18 cellular contexts compared by ENCODE assay signal in the genomic region with DNA sequence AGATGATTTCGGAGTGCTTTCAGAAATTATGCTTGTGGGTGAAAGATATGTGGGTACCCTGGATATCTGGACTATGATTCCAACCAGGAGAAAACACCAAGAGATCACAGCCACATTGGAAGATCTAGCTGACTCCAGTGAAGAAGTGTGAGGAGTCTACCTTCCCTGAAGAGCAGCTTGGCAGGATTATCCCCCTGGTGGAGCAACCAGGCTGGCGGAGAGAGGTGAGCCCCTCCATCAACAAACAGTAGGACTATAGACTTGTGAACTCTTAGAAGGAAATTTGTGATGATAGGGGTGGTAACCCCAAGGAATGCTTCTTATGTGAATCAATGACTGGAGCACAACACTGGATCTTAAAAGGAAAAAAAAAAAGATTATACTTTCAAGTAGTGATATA. TPM values are rescaled to one million over a fixed set of nuclear protein-coding genes. Genes with fewer than 3 reads are reported as not detected.
DNase-seq lines count a peak whose midpoint lies in the region; FAIRE-seq and TF ChIP-seq lines count a peak whose summit lies in the region.
"Had no signal": no experiment of that assay in that cellular context is flagged by ENCODE, and none has a peak within 500 bp of the region (broad histone marks: within the 10 kb centered on the region; RNA-seq: fewer than 3 reads in every experiment).

No MANE protein-coding gene starts in this region.

- no peak overlapping the region for H2BK120ac ChIP-seq in H1 (replicated peaks; ENCODE audit: low read depth, low read length)

- H3K9ac ChIP-seq in H1 (replicated peaks in 1 of 4; ENCODE audit: extremely low read depth in 1 of 4, low read depth in 3 of 4, low read length in 3 of 4): no peak overlapping the region
- H3K9ac ChIP-seq: BLaER1 treated with 17β-estradiol and CSF1 and Interleukin-3, amounts not matched to agents 10 nM and 100 nM had no signal

- H3K27me3 ChIP-seq in H1 (replicated peaks in 1 of 4; ENCODE audit: control insufficient read depth in 3 of 4, extremely low read depth in 1 of 4, insufficient read depth in 3 of 4, low read length in 3 of 4): no peaks in the 10 kb centered on the region
- H3K27me3 ChIP-seq: BLaER1 treated with 17β-estradiol and CSF1 and Interleukin-3, amounts not matched to agents 10 nM and 100 nM had no signal

- H3K23ac ChIP-seq in H1 (ENCODE audit: insufficient read length): no peak overlapping the region

- H2BK15ac ChIP-seq in H1 (ENCODE audit: low read length): no peak overlapping the region

- H3K4me2 ChIP-seq in H1 (ENCODE audit: insufficient read depth in 1 of 2, low read depth in 2 of 2, low read length in 2 of 2): no peak overlapping the region
- H3K4me2 ChIP-seq: A549; BLaER1 treated with 17β-estradiol and CSF1 and Interleukin-3, amounts not matched to agents 10 nM and 100 nM had no signal

- no peak overlapping the region for H3K56ac ChIP-seq in H1 (replicated peaks; ENCODE audit: insufficient read length, low read depth, low read length)

- no peak overlapping the region for H3K14ac ChIP-seq in H1 (ENCODE audit: insufficient read length)

- no peaks in the 10 kb centered on the region for H3K79me1 ChIP-seq in H1 (ENCODE audit: low read depth, low read length)

- no peak for FAIRE-seq in H1 (lab: Jason Lieb, UNC)
- FAIRE-seq: A549, GM19239, H54, HTR-8/SVneo had no signal

- H2AK5ac ChIP-seq in H1 (ENCODE audit: low read depth, low read length): no peak overlapping the region

- H4K20me1 ChIP-seq in H1 (replicated peaks in 1 of 2; ENCODE audit: control insufficient read depth in 1 of 2, insufficient read depth in 2 of 2, low read length in 2 of 2): no peaks in the 10 kb centered on the region
- H4K20me1 ChIP-seq: BLaER1 treated with 17β-estradiol and CSF1 and Interleukin-3, amounts not matched to agents 10 nM and 100 nM had no signal

- H4K91ac ChIP-seq in H1 (replicated peaks; ENCODE audit: insufficient read length, low read length): no peak overlapping the region

- TF ChIP-seq POLR2A in H1 (IDR thresholded peaks at IDR 0.05; ENCODE audit: control extremely low read depth in 1 of 2, low read depth in 2 of 2, low read length in 2 of 2): no peak

- no peaks in the 10 kb centered on the region for H3K36me3 ChIP-seq in H1 (ENCODE audit: control insufficient read depth in 2 of 4, insufficient read depth in 4 of 4, low read length in 3 of 4)
- H3K36me3 ChIP-seq: BLaER1 treated with 17β-estradiol and CSF1 and Interleukin-3, amounts not matched to agents 10 nM and 100 nM had no signal

- no peak overlapping the region for H4K5ac ChIP-seq in H1 (ENCODE audit: insufficient read length, low read depth, low read length)

- no peak overlapping the region for H2BK20ac ChIP-seq in H1 (ENCODE audit: low read length)

- H2BK5ac ChIP-seq in H1 (ENCODE audit: low read depth, low read length): no peak overlapping the region

- POLR2A ChIA-PET in H1 (lab: Charles Lee; ENCODE audit: partially characterized antibody): no interaction called here

- CTCF ChIA-PET in H1 (lab: Charles Lee; ENCODE audit: partially characterized antibody): interaction anchor here (1.0 to 2.2 kb wide), 2 partner anchors 9 to 14 kb away, joined by 3 to 5 read pairs; no protein-coding TSS in a partner anchor

- no peak overlapping the region for H4K8ac ChIP-seq in H1 (ENCODE audit: extremely low read depth, insufficient read depth, low read length)

- no peak overlapping the region for H3K18ac ChIP-seq in H1 (ENCODE audit: extremely low read depth, low read length)

- H2BK12ac ChIP-seq in H1 (ENCODE audit: low read depth, low read length): no peak overlapping the region

- H3K23me2 ChIP-seq in H1 (ENCODE audit: low read depth, low read length): no peaks in the 10 kb centered on the region

- H3K4me3 ChIP-seq in H1 (ENCODE audit: extremely low read depth in 1 of 4, insufficient read depth in 2 of 4, low read depth in 3 of 4, low read length in 4 of 4): no peak overlapping the region
- H3K4me3 ChIP-seq: A549; BLaER1 treated with 17β-estradiol and CSF1 and Interleukin-3, amounts not matched to agents 10 nM and 100 nM had no signal

- H3K9me3 ChIP-seq in H1 (ENCODE audit: insufficient read depth in 2 of 2, low read depth in 1 of 2, low read length in 1 of 2): no peaks in the 10 kb centered on the region
- H3K9me3 ChIP-seq: A549; BLaER1 treated with 17β-estradiol and CSF1 and Interleukin-3, amounts not matched to agents 10 nM and 100 nM had no signal

- H3K27ac ChIP-seq in H1 (ENCODE audit: low read depth, low read length): no peak overlapping the region
- H3K27ac ChIP-seq: 22Rv1; A549; BLaER1 treated with 17β-estradiol and CSF1 and Interleukin-3, amounts not matched to agents 10 nM and 100 nM had no signal

- DNase-seq in NCI-H82 (lab: John Stamatoyannopoulos, UW) (peak; percentile 55), NCI-H82 treated with DMSO at 0.1 percent for 48 hours (lab: John Stamatoyannopoulos, UW; ENCODE audit: unreplicated experiment) (no peak), H1 (ENCODE audit: low read depth in 1 of 2, low spot score in 2 of 2) (no peak), iPS-NIHi7 (ENCODE audit: extremely low spot score) (peak; percentile 26), AG08396 (ENCODE audit: low spot score) (no peak), NCI-H2081 treated with DMSO at 0.1 percent for 48 hours (lab: John Stamatoyannopoulos, UW) (no peak)
- DNase-seq in activated CD4-positive, alpha-beta T cell treated with anti-CD3 and anti-CD28 coated beads for 4 hours: no peak
- DNase-seq: Calu3; CD8-positive, alpha-beta T cell; DMS79 treated with DMSO at 0.1 percent for 48 hours; GF-D8 had no signal

- no peak for TF ChIP-seq EP300 in H1 (IDR thresholded peaks at IDR 0.05; ENCODE audit: borderline replicate concordance in 1 of 2, low read depth in 2 of 2, low read length in 2 of 2)

- TF ChIP-seq CTCF in H1 (IDR thresholded peaks at IDR 0.05; ENCODE audit: control extremely low read depth in 1 of 3, insufficient read depth in 1 of 3, low read depth in 1 of 3, low read length in 3 of 3): peak; percentile 16 to 39 (median 30); a peak in 3 of 4 replicates

- H3K79me2 ChIP-seq in H1 (ENCODE audit: control insufficient read depth in 1 of 2, insufficient read depth in 2 of 2, low read length in 2 of 2): no peaks in the 10 kb centered on the region

- WGBS in H1 (ENCODE audit: extremely low coverage in 1 of 2, insufficient coverage in 1 of 2, insufficient read length in 1 of 2, insufficient replicate concordance in 2 of 2, low coverage in 1 of 2, low lambda C conversion rate in 2 of 2, missing lambda C conversion rate in 1 of 2), 2 experiments: 70% methylated on average over 2 of the region's 2 CpGs; no CpG with 5 or more reads in 1 of the 2 experiments

- no peak overlapping the region for H3K4ac ChIP-seq in H1 (replicated peaks; ENCODE audit: insufficient read length, low read depth, low read length)

- no peak overlapping the region for H2AFZ ChIP-seq in H1 (ENCODE audit: low read length)

- peak; percentile 13 to 42; a peak in 1 of 4 replicates for TF ChIP-seq RAD21 in H1 (IDR thresholded peaks at IDR 0.05 in 1 of 2, conservative IDR thresholded peaks at IDR 0.05 in 1 of 2; ENCODE audit: low read depth in 2 of 2, low read length in 2 of 2)

- H3K4me1 ChIP-seq in H1 (replicated peaks in 1 of 4; ENCODE audit: control insufficient read depth in 3 of 4, insufficient read depth in 4 of 4, low read length in 3 of 4): no peaks in the 10 kb centered on the region
- H3K4me1 ChIP-seq: A549; BLaER1 treated with 17β-estradiol and CSF1 and Interleukin-3, amounts not matched to agents 10 nM and 100 nM had no signal

TF ChIP-seq in H1, 55 proteins besides CTCF, POLR2A, EP300 and RAD21:
- TF ChIP-seq ASH2L (IDR thresholded peaks at IDR 0.05; ENCODE audit: low read length) (no peak), ZNF274 (IDR thresholded peaks at IDR 0.05; ENCODE audit: borderline replicate concordance, extremely low read depth, low read length) (no peak), NANOG (IDR thresholded peaks at IDR 0.05; ENCODE audit: insufficient read depth, low read depth, low read length, poor library complexity, severe bottlenecking) (no peak), POLR2AphosphoS5 (IDR thresholded peaks at IDR 0.05; ENCODE audit: low read depth, low read length) (no peak), FOSL1 (IDR thresholded peaks at IDR 0.05; ENCODE audit: insufficient read depth, low read depth, low read length) (no peak), SIN3A (conservative IDR thresholded peaks at IDR 0.05 in 1 of 2, IDR thresholded peaks at IDR 0.05 in 1 of 2; ENCODE audit: low read depth in 1 of 2, low read length in 2 of 2) (no peak), BACH1 (IDR thresholded peaks at IDR 0.05; ENCODE audit: low read length) (no peak), TEAD4 (IDR thresholded peaks at IDR 0.05; ENCODE audit: low read depth, low read length) (no peak), POU5F1 (IDR thresholded peaks at IDR 0.05; ENCODE audit: low read depth, low read length) (no peak), BRCA1 (IDR thresholded peaks at IDR 0.05; ENCODE audit: low read depth, low read length) (no peak), JUN (IDR thresholded peaks at IDR 0.05; ENCODE audit: low read depth, low read length) (no peak), SIX5 (IDR thresholded peaks at IDR 0.05; ENCODE audit: low read depth, low read length) (no peak), JUND (IDR thresholded peaks at IDR 0.05; ENCODE audit: low read length) (no peak)
- TF ChIP-seq, protein P1, sequence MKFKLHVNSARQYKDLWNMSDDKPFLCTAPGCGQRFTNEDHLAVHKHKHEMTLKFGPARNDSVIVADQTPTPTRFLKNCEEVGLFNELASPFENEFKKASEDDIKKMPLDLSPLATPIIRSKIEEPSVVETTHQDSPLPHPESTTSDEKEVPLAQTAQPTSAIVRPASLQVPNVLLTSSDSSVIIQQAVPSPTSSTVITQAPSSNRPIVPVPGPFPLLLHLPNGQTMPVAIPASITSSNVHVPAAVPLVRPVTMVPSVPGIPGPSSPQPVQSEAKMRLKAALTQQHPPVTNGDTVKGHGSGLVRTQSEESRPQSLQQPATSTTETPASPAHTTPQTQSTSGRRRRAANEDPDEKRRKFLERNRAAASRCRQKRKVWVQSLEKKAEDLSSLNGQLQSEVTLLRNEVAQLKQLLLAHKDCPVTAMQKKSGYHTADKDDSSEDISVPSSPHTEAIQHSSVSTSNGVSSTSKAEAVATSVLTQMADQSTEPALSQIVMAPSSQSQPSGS (IDR thresholded peaks at IDR 0.05; ENCODE audit: low read length): no peak

RNA-seq across cellular contexts. Expression of a gene that starts 47.8 kb away (rescaled TPM):
- total RNA-seq in H1 (2021; fragmentation: NEBNext Ultra II Directional; extraction: Animal tissue kit (Norgen Biotek cat#: 25700)): 28.3 and 30.8 TPM in 2 replicates
- 4.9 and 8.0 TPM in 2 replicates for polyA plus RNA-seq in H1 (2011; rRNA removed)
- polyA plus RNA-seq in H1 (2011; cell fraction: cytosol; rRNA removed): 7.7 TPM
- polyA plus RNA-seq in H1 (2011; cell fraction: nucleus; rRNA removed): 9.3 TPM
- polyA plus RNA-seq in H1 (2012, experiment 1 of 2): 7.6 to 18.8 TPM (median 10.0 TPM) in 4 replicates
- 1.3 TPM for polyA plus RNA-seq in H1 (2012, experiment 2 of 2)
- 14.0 TPM for polyA plus RNA-seq in H1 (2013, experiment 1 of 2)
- polyA plus RNA-seq in H1 (2013, experiment 2 of 2): 13.4 TPM
- 30.5 and 30.6 TPM in 2 replicates for polyA minus RNA-seq in H1 (2011; rRNA and poly(A)+ RNA removed)
- 12.0 TPM for polyA minus RNA-seq in H1 (2011; cell fraction: cytosol; rRNA and poly(A)+ RNA removed)
- 71.2 TPM for polyA minus RNA-seq in H1 (2011; cell fraction: nucleus; rRNA and poly(A)+ RNA removed)
- polyA plus RNA-seq: IgD-negative memory B cell had no signal

Comparison
In these comparisons a context has a peak if more than half of its experiments do, and no peak if none do; other contexts are left out.
1. DNase-seq: peak in NCI-H82 (single experiment) and iPS-NIHi7 (single experiment); none in NCI-H82 treated with DMSO at 0.1 percent for 48 hours (single experiment), H1 (0 of 2), AG08396 (single experiment), activated CD4-positive, alpha-beta T cell treated with anti-CD3 and anti-CD28 coated beads for 4 hours (0 of 2) and NCI-H2081 treated with DMSO at 0.1 percent for 48 hours (single experiment).